21 cellular contexts compared by ENCODE assay signal in genomic region chr14:51660720-51661119, GRCh38.
"Had no signal": no experiment of that assay in that cellular context is flagged by ENCODE, and none has a peak within 500 bp of the region (broad histone marks: within the 10 kb centered on the region; RNA-seq: fewer than 3 reads in every experiment).

No MANE protein-coding gene starts in this region.

- H2AFZ ChIP-seq: hepatocyte had no signal

- H3K4me3 Mint-ChIP-seq: activated CD4-positive, alpha-beta memory T cell treated with anti-CD3 and anti-CD28 coated beads, Interleukin-2, amount 10 ng/mL, durations not matched to agents 7 days and 5 days; activated CD4-positive, alpha-beta T cell treated with anti-CD3 and anti-CD28 coated beads, Interleukin-2, amount 10 ng/mL, durations not matched to agents 24 days and 14 days; activated naive CD4-positive, alpha-beta T cell treated with anti-CD3 and anti-CD28 coated beads for 36 hours; activated naive CD8-positive, alpha-beta T cell treated with anti-CD3 and anti-CD28 coated beads, Interleukin-2, amount 10 ng/mL, durations not matched to agents 7 days and 5 days; activated T-cell treated with anti-CD3 and anti-CD28 coated beads, Interleukin-2, amount 50 U/mL, for 72 hours; memory B cell; stimulated activated naive CD8-positive, alpha-beta T cell treated with anti-CD3 and anti-CD28 coated beads, Interleukin-15, Interleukin-2, amounts not matched to agents 100 ng/mL and 50 ng/mL, for 24 hours had no signal

- H3K4me3 ChIP-seq: hepatocyte, mucosa of descending colon, thyroid gland, uterus had no signal

- H3K27me3 ChIP-seq: foreskin keratinocyte, hepatocyte, thyroid gland, uterus had no signal

- H3K36me3 ChIP-seq: thyroid gland, uterus had no signal

- H3K27ac Mint-ChIP-seq: activated CD4-positive, alpha-beta memory T cell treated with anti-CD3 and anti-CD28 coated beads, Interleukin-2, amount 10 ng/mL, durations not matched to agents 7 days and 5 days; activated CD4-positive, alpha-beta T cell treated with anti-CD3 and anti-CD28 coated beads, Interleukin-2, amount 10 ng/mL, durations not matched to agents 24 days and 14 days; activated naive CD4-positive, alpha-beta T cell treated with anti-CD3 and anti-CD28 coated beads for 36 hours; activated naive CD8-positive, alpha-beta T cell treated with anti-CD3 and anti-CD28 coated beads, Interleukin-2, amount 10 ng/mL, durations not matched to agents 7 days and 5 days; activated T-cell treated with anti-CD3 and anti-CD28 coated beads, Interleukin-2, amount 50 U/mL, for 72 hours; memory B cell; progenitor cell of endocrine pancreas; stimulated activated naive CD8-positive, alpha-beta T cell treated with anti-CD3 and anti-CD28 coated beads, Interleukin-15, Interleukin-2, amounts not matched to agents 100 ng/mL and 50 ng/mL, for 24 hours had no signal

- DNase-seq: activated CD4-positive, alpha-beta memory T cell treated with anti-CD3 and anti-CD28 coated beads, Interleukin-2, amount 10 ng/mL, durations not matched to agents 7 days and 5 days; activated CD4-positive, alpha-beta T cell treated with anti-CD3 and anti-CD28 coated beads, Interleukin-2, amount 10 ng/mL, durations not matched to agents 24 days and 14 days; activated effector memory CD4-positive, alpha-beta T cell treated with Interleukin-2 at 50 U/mL for 16 hours; activated naive CD4-positive, alpha-beta T cell treated with anti-CD3 and anti-CD28 coated beads for 36 hours; activated naive CD8-positive, alpha-beta T cell treated with anti-CD3 and anti-CD28 coated beads, Interleukin-2, amount 10 ng/mL, durations not matched to agents 7 days and 5 days; activated T-cell treated with anti-CD3 and anti-CD28 coated beads, Interleukin-2, amount 50 U/mL, for 72 hours; amniotic stem cell; cerebellar nuclear complex; foreskin keratinocyte; mucosa of descending colon; retina; stimulated activated CD4-positive, alpha-beta T cell treated with anti-CD3 and anti-CD28 coated beads, Interleukin-1b, Interleukin-23, amount 100 ng/mL, for 48 hours; substantia nigra; thyroid gland; uterus had no signal

- H3K27ac ChIP-seq: epithelial cell of prostate, foreskin keratinocyte, hepatocyte, thyroid gland had no signal

- H3K9me3 ChIP-seq: mucosa of descending colon, thyroid gland, uterus had no signal

- H3K4me2 ChIP-seq: hepatocyte had no signal

- H3K9me3 Mint-ChIP-seq: activated CD4-positive, alpha-beta memory T cell treated with anti-CD3 and anti-CD28 coated beads, Interleukin-2, amount 10 ng/mL, durations not matched to agents 7 days and 5 days had no signal

- H3K4me1 ChIP-seq: thyroid gland had no signal

- ATAC-seq: activated CD4-positive, CD25-positive, alpha-beta regulatory T cell treated with anti-CD3 and anti-CD28 coated beads, Interleukin-2, amount 50 U/mL, for 24 hours; activated T-cell treated with anti-CD3 and anti-CD28 coated beads, Interleukin-2, amount 50 U/mL, for 72 hours; foreskin keratinocyte; mucosa of descending colon had no signal

- H3K27me3 Mint-ChIP-seq: progenitor cell of endocrine pancreas had no signal

- H3K4me1 Mint-ChIP-seq: activated naive CD8-positive, alpha-beta T cell treated with anti-CD3 and anti-CD28 coated beads, Interleukin-2, amount 10 ng/mL, durations not matched to agents 7 days and 5 days; memory B cell had no signal
